8 cellular contexts compared by ENCODE assay signal in genomic region chr11:125123947-125124633, GRCh38. TPM values are rescaled to one million over a fixed set of nuclear protein-coding genes. Genes with fewer than 3 reads are reported as not detected.
DNase-seq lines count a peak whose midpoint lies in the region; ATAC-seq and TF ChIP-seq lines count a peak whose summit lies in the region.

No MANE protein-coding gene starts in this region.

- ATAC-seq in GM19467 (IDR thresholded peaks at IDR 0.05; ENCODE audit: unreplicated experiment) (peak; percentile 89), naive B cell (ENCODE audit: low read depth in 2 of 2) (peak; percentile 56 to 58), aorta (ENCODE audit: low FRiP score) (peak; percentile 69)

- H3K36me3 Mint-ChIP-seq in endodermal cell (ENCODE audit: low read depth) = no peaks in the 10 kb centered on the region
- H3K36me3 Mint-ChIP-seq in naive B cell = no peaks in the 10 kb centered on the region

- no peaks in the 10 kb centered on the region for H3K9me2 ChIP-seq in Karpas-422 (replicated peaks; ENCODE audit: insufficient read depth, low read length)

- 0 out of 2 replicates have a peak overlapping the region, but pooled peaks have one; percentile 17 for H3K9ac ChIP-seq in Karpas-422 (ENCODE audit: low read length)
- H3K9ac ChIP-seq in endodermal cell (ENCODE audit: extremely low read depth, low read length, poor library complexity, severe bottlenecking) = no peak overlapping the region

- no peaks in the 10 kb centered on the region for H3K9me3 ChIP-seq in Karpas-422 (ENCODE audit: low read length)
- peaks cover 11% of the 10 kb centered on the region for H3K9me3 ChIP-seq in endodermal cell (ENCODE audit: control insufficient read depth, low read length)
- H3K9me3 ChIP-seq in aorta (ENCODE audit: control insufficient read depth, low read length) = no peaks in the 10 kb centered on the region

- no peak overlapping the region for H3K27ac Mint-ChIP-seq in endodermal cell
- H3K27ac Mint-ChIP-seq in naive B cell = peak overlapping the region in 1 of 6 donors; percentile 5

- DNase-seq in COR-L47 (lab: John Stamatoyannopoulos, UW) (peak; percentile 67), Karpas-422 (peak; percentile 82), T1000 (lab: John Stamatoyannopoulos, UW) (peak; percentile 49), endodermal cell (peak; percentile 87), naive B cell (no peak), aorta (peak in 1 of 2 donors; percentile 68), NCI-H510A treated with DMSO at 0.1 percent for 48 hours (lab: John Stamatoyannopoulos, UW) (no peak)

- H3K36me3 ChIP-seq in Karpas-422 (ENCODE audit: insufficient read depth, low read length) (no peaks in the 10 kb centered on the region), endodermal cell (ENCODE audit: control insufficient read depth, insufficient read depth, low read length) (no peaks in the 10 kb centered on the region), aorta (ENCODE audit: control insufficient read depth in 1 of 2, insufficient read depth in 2 of 2, low read length in 1 of 2) (no peaks in the 10 kb centered on the region)

- peak; percentile 79 for TF ChIP-seq CTCF in endodermal cell (conservative IDR thresholded peaks at IDR 0.05)

- peak overlapping the region; percentile 49 for H3K4me2 ChIP-seq in Karpas-422 (ENCODE audit: low read depth, low read length, poor library complexity, severe bottlenecking)

- no peak overlapping the region for H3K27ac ChIP-seq in Karpas-422 (ENCODE audit: low read length)
- no peak overlapping the region for H3K27ac ChIP-seq in endodermal cell (ENCODE audit: low read depth, low read length)
- H3K27ac ChIP-seq in aorta (ENCODE audit: low read depth in 1 of 2, low read length in 2 of 2) = no peak overlapping the region

- H3K27me3 Mint-ChIP-seq in endodermal cell (ENCODE audit: insufficient read depth) (peaks cover 61% of the 10 kb centered on the region), naive B cell (peaks cover 47 to 58% (median 53%) of the 10 kb centered on the region in 3 donors)

- H2AFZ ChIP-seq in Karpas-422 (ENCODE audit: low read length) = peak overlapping the region; percentile 22

- no peaks in the 10 kb centered on the region for H3K79me2 ChIP-seq in Karpas-422 (ENCODE audit: low read length)

- peak overlapping the region; percentile 34; the same call in 1 of the 2 replicates for H3K4me3 ChIP-seq in Karpas-422 (ENCODE audit: low read length)
- peak overlapping the region; percentile 74 for H3K4me3 ChIP-seq in endodermal cell (ENCODE audit: low read length)
- H3K4me3 ChIP-seq in aorta (ENCODE audit: low read length in 2 of 2) = no peak overlapping the region

- intact Hi-C loops in aorta (cut with DNase I) = loop anchor here in 1 of 2 donors (5.0 kb wide), 1 partner anchor 38 kb away; the partner anchor contains the start of gene PKNOX2

- H3K4me3 Mint-ChIP-seq in endodermal cell (no peak overlapping the region), naive B cell (peak overlapping the region in 4 of 8 donors; percentile 32 to 53 (median 35))

- H3K4me1 Mint-ChIP-seq in endodermal cell = peaks cover 9% of the 10 kb centered on the region
- H3K4me1 Mint-ChIP-seq in naive B cell = peaks cover 0 to 14% (median 12%) of the 10 kb centered on the region in 3 donors

- 70 to 74% methylated on average over 10 of the region's 10 CpGs for WGBS in endodermal cell (ENCODE audit: insufficient coverage in 1 of 2, insufficient read length in 1 of 2), 2 experiments
- 51 to 58% methylated on average over 10 of the region's 10 CpGs for WGBS in aorta, 2 donors

- H3K4me1 ChIP-seq in Karpas-422 (ENCODE audit: low read length) = peaks cover 4% of the 10 kb centered on the region; the same call in 1 of the 2 replicates
- H3K4me1 ChIP-seq in endodermal cell (ENCODE audit: control insufficient read depth, insufficient read depth, low read length) = peaks cover 2% of the 10 kb centered on the region
- H3K4me1 ChIP-seq in aorta (ENCODE audit: control insufficient read depth in 1 of 2, insufficient read depth in 2 of 2, low read length in 2 of 2) = no peaks in the 10 kb centered on the region

- H3K9me3 Mint-ChIP-seq in endodermal cell (no peaks in the 10 kb centered on the region), naive B cell (peaks cover 0 to 4% (median 2%) of the 10 kb centered on the region in 7 donors)

- H4K20me1 ChIP-seq in Karpas-422 (ENCODE audit: insufficient read depth, low read depth, low read length) = no peaks in the 10 kb centered on the region

- H3K27me3 ChIP-seq in Karpas-422 (ENCODE audit: low read length) = no peaks in the 10 kb centered on the region
- peaks cover 28% of the 10 kb centered on the region for H3K27me3 ChIP-seq in endodermal cell (ENCODE audit: control insufficient read depth, insufficient read depth, low read length, poor library complexity, severe bottlenecking)
- H3K27me3 ChIP-seq in aorta (ENCODE audit: control insufficient read depth in 1 of 2, insufficient read depth in 2 of 2, low read length in 1 of 2) = no peaks in the 10 kb centered on the region

RNA-seq across cellular contexts. Expression of gene TMEM218, which starts 12.7 kb away (rescaled TPM):
- 23.2 and 46.9 TPM in 2 replicates for total RNA-seq in Karpas-422 (2014; rRNA removed; shearing (Covaris generic); ENCODE audit: low replicate concordance)
- 10 to 100 TPM; 17.9 to 18.2 TPM for total RNA-seq in endodermal cell
- polyA plus RNA-seq in endodermal cell (2013, experiment 1 of 2) = 44.2 TPM
- 36.0 TPM for polyA plus RNA-seq in endodermal cell (2013, experiment 2 of 2)
- 10 to 100 TPM; 30.4 to 53.0 (median 36.7) TPM for polyA plus RNA-seq in naive B cell (ENCODE audit: low read depth in 6 of 6)
- 10 to 100 TPM in 1 of 2 donors, 1 to 10 TPM in 1; 9.9 to 16.9 TPM for total RNA-seq in aorta
- 10 to 100 TPM; 31.9 to 34.7 TPM for polyA plus RNA-seq in aorta

RNA-seq across cellular contexts. Expression of gene PKNOX2, which starts 40.5 kb away (rescaled TPM):
- total RNA-seq in Karpas-422 (2014; rRNA removed; shearing (Covaris generic); ENCODE audit: low replicate concordance) = 0.18 and 1.5 TPM in 2 replicates
- total RNA-seq in endodermal cell (1 to 10 TPM; 4.0 to 6.9 TPM), aorta (10 to 100 TPM in 1 of 2 donors, 1 to 10 TPM in 1; 7.7 to 19.8 TPM)
- 24.8 TPM for polyA plus RNA-seq in endodermal cell (2013, experiment 1 of 2)
- 26.0 TPM for polyA plus RNA-seq in endodermal cell (2013, experiment 2 of 2)
- polyA plus RNA-seq in naive B cell (ENCODE audit: low read depth in 6 of 6) (not detected), aorta (1 to 10 TPM; 1.8 to 3.9 TPM)

Comparison
In these comparisons a context has a peak if more than half of its experiments do, and no peak if none do; other contexts are left out.
1. DNase-seq: peak in COR-L47 (single experiment), Karpas-422 (single experiment), T1000 (single experiment) and endodermal cell (single experiment); none in naive B cell (single experiment) and NCI-H510A treated with DMSO at 0.1 percent for 48 hours (single experiment).
2. H3K4me3 ChIP-seq: peak in Karpas-422 (single experiment) and endodermal cell (single experiment); none in aorta (0 of 2).
3. Peak in every context shown above with its lines, with median percentiles within 50 percentile points of each other: ATAC-seq.